ENCODE assay signal across 1 cellular context in genomic region chr11:87097582-87097981, GRCh38.
TF ChIP-seq lines count a peak whose summit lies in the region.

No MANE protein-coding gene starts in this region.

TF ChIP-seq in HepG2, 621 proteins besides CTCF, POLR2A, EP300 and RAD21 (continued from another document and continues in another):
- 0 out of 2 replicates have a peak, but pooled peaks have one; percentile 31 for TF ChIP-seq RXRB (CRISPR knock-in tag; IDR thresholded peaks at IDR 0.05; ENCODE audit: borderline replicate concordance)
- TF ChIP-seq ZNF558 (CRISPR knock-in tag; IDR thresholded peaks at IDR 0.05; ENCODE audit: borderline replicate concordance) = no peak
- TF ChIP-seq JARID2 (CRISPR knock-in tag; IDR thresholded peaks at IDR 0.05; ENCODE audit: insufficient replicate concordance) = no peak
- no peak for TF ChIP-seq ISX (CRISPR knock-in tag; conservative IDR thresholded peaks at IDR 0.05)
- TF ChIP-seq NPAS2 (CRISPR knock-in tag; IDR thresholded peaks at IDR 0.05; ENCODE audit: borderline replicate concordance) = no peak
- TF ChIP-seq PCBP2 (optimal IDR thresholded peaks at IDR 0.05; ENCODE audit: low read depth, low read length, poor library complexity, severe bottlenecking) = no peak
- TF ChIP-seq ONECUT2 (CRISPR knock-in tag; IDR thresholded peaks at IDR 0.05) = no peak
- TF ChIP-seq TEAD3 (CRISPR knock-in tag; optimal IDR thresholded peaks at IDR 0.05; ENCODE audit: borderline replicate concordance) = peak; percentile 84
- TF ChIP-seq NFE2 (CRISPR knock-in tag; IDR thresholded peaks at IDR 0.05) = no peak
- no peak for TF ChIP-seq YY1 (IDR thresholded peaks at IDR 0.05; ENCODE audit: insufficient read depth, insufficient replicate concordance, low read depth, low read length)
- no peak for TF ChIP-seq STAT5B (CRISPR knock-in tag; IDR thresholded peaks at IDR 0.05)
- peak; percentile 53 for TF ChIP-seq SAP130 (CRISPR knock-in tag; IDR thresholded peaks at IDR 0.05; ENCODE audit: low read depth)
- TF ChIP-seq CSRNP1 (CRISPR knock-in tag; IDR thresholded peaks at IDR 0.05) = no peak
- peak; percentile 46; the same call in 1 of the 2 replicates for TF ChIP-seq DRAP1 (CRISPR knock-in tag; IDR thresholded peaks at IDR 0.05)
- TF ChIP-seq SOX6 (IDR thresholded peaks at IDR 0.05) = no peak
- TF ChIP-seq SOX6 (CRISPR knock-in tag; IDR thresholded peaks at IDR 0.05) = 0 out of 2 replicates have a peak, but pooled peaks have one; percentile 22
- TF ChIP-seq NFKBIZ (CRISPR knock-in tag; IDR thresholded peaks at IDR 0.05) = no peak
- no peak for TF ChIP-seq MNT (IDR thresholded peaks at IDR 0.05)
- no peak for TF ChIP-seq ZBTB43 (CRISPR knock-in tag; conservative IDR thresholded peaks at IDR 0.05)
- no peak for TF ChIP-seq GFI1 (CRISPR knock-in tag; IDR thresholded peaks at IDR 0.05; ENCODE audit: borderline replicate concordance)
- no peak for TF ChIP-seq DPF2 (CRISPR knock-in tag; IDR thresholded peaks at IDR 0.05; ENCODE audit: borderline replicate concordance, low read depth)
- no peak for TF ChIP-seq GABPA (IDR thresholded peaks at IDR 0.05; ENCODE audit: low read depth, low read length)
- 0 out of 2 replicates have a peak, but pooled peaks have one; percentile 15 for TF ChIP-seq GABPA (CRISPR knock-in tag; IDR thresholded peaks at IDR 0.05; ENCODE audit: low read depth)
- TF ChIP-seq CBX5 (CRISPR knock-in tag; IDR thresholded peaks at IDR 0.05; ENCODE audit: borderline replicate concordance) = no peak
- TF ChIP-seq ZBTB26 (CRISPR knock-in tag; IDR thresholded peaks at IDR 0.05; ENCODE audit: borderline replicate concordance) = no peak
- peak; percentile 62; the same call in 1 of the 2 replicates for TF ChIP-seq GATAD2A (CRISPR knock-in tag; IDR thresholded peaks at IDR 0.05)
- TF ChIP-seq TIGD3 (CRISPR knock-in tag; IDR thresholded peaks at IDR 0.05; ENCODE audit: borderline replicate concordance) = no peak
- TF ChIP-seq ZBTB2 (CRISPR knock-in tag; IDR thresholded peaks at IDR 0.05; ENCODE audit: low read depth) = no peak
- no peak for TF ChIP-seq ZKSCAN1 (IDR thresholded peaks at IDR 0.05; ENCODE audit: low read length)
- TF ChIP-seq TRIM24 (CRISPR knock-in tag; IDR thresholded peaks at IDR 0.05) = no peak
- TF ChIP-seq NFYB (CRISPR knock-in tag; IDR thresholded peaks at IDR 0.05) = no peak
- no peak for TF ChIP-seq YEATS4 (CRISPR knock-in tag; IDR thresholded peaks at IDR 0.05; ENCODE audit: borderline replicate concordance)
- TF ChIP-seq STAT6 (CRISPR knock-in tag; IDR thresholded peaks at IDR 0.05; ENCODE audit: borderline replicate concordance) = no peak
- no peak for TF ChIP-seq ZNF83 (CRISPR knock-in tag; IDR thresholded peaks at IDR 0.05; ENCODE audit: borderline replicate concordance)
- TF ChIP-seq NCOR1 (IDR thresholded peaks at IDR 0.05; ENCODE audit: borderline replicate concordance, low read length) = peak; percentile 19; the same call in 1 of the 2 replicates
- TF ChIP-seq YEATS2 (CRISPR knock-in tag; IDR thresholded peaks at IDR 0.05; ENCODE audit: borderline replicate concordance) = no peak
- no peak for TF ChIP-seq ZHX1 (CRISPR knock-in tag; IDR thresholded peaks at IDR 0.05; ENCODE audit: low read depth)
- no peak for TF ChIP-seq CHCHD3 (CRISPR knock-in tag; IDR thresholded peaks at IDR 0.05)
- TF ChIP-seq PHF8 (CRISPR knock-in tag; IDR thresholded peaks at IDR 0.05) = no peak
- TF ChIP-seq TCF12 (IDR thresholded peaks at IDR 0.05) = no peak
- TF ChIP-seq TCF12 (CRISPR knock-in tag; IDR thresholded peaks at IDR 0.05) = no peak
- no peak for TF ChIP-seq NFIB (CRISPR knock-in tag; IDR thresholded peaks at IDR 0.05; ENCODE audit: borderline replicate concordance)
- no peak for TF ChIP-seq HIVEP1 (CRISPR knock-in tag; IDR thresholded peaks at IDR 0.05)
- TF ChIP-seq MXI1 (IDR thresholded peaks at IDR 0.05; ENCODE audit: borderline replicate concordance, low read depth, low read length) = peak; percentile 34; the same call in 1 of the 3 replicates
- no peak for TF ChIP-seq ZNF879 (CRISPR knock-in tag; IDR thresholded peaks at IDR 0.05)
- no peak for TF ChIP-seq MED8 (CRISPR knock-in tag; IDR thresholded peaks at IDR 0.05; ENCODE audit: insufficient replicate concordance)
- TF ChIP-seq HDAC2 (CRISPR knock-in tag; IDR thresholded peaks at IDR 0.05) = peak; percentile 27; the same call in 1 of the 2 replicates
- TF ChIP-seq MED13 (CRISPR knock-in tag; IDR thresholded peaks at IDR 0.05) = no peak
- no peak for TF ChIP-seq MED1 (CRISPR knock-in tag; IDR thresholded peaks at IDR 0.05)
- no peak for TF ChIP-seq ZNF570 (CRISPR knock-in tag; IDR thresholded peaks at IDR 0.05; ENCODE audit: borderline replicate concordance)
- TF ChIP-seq IRX3 (CRISPR knock-in tag; IDR thresholded peaks at IDR 0.05; ENCODE audit: borderline replicate concordance, low read depth) = no peak
- no peak for TF ChIP-seq PHB2 (IDR thresholded peaks at IDR 0.05; ENCODE audit: partially characterized antibody)
- 0 out of 2 replicates have a peak, but pooled peaks have one; percentile 27 for TF ChIP-seq THAP11 (CRISPR knock-in tag; IDR thresholded peaks at IDR 0.05)
- no peak for TF ChIP-seq MTERF4 (CRISPR knock-in tag; IDR thresholded peaks at IDR 0.05)
